In genomic region chr19:46766569-46767317, GRCh38 we compare ENCODE assay signal across 7 cellular contexts. TPM values are rescaled to one million over a fixed set of nuclear protein-coding genes. Genes with fewer than 3 reads are reported as not detected.
DNase-seq lines count a peak whose midpoint lies in the region; ATAC-seq and TF ChIP-seq lines count a peak whose summit lies in the region.
"Had no signal": no experiment of that assay in that cellular context is flagged by ENCODE, and none has a peak within 500 bp of the region (broad histone marks: within the 10 kb centered on the region; RNA-seq: fewer than 3 reads in every experiment).

No MANE protein-coding gene starts in this region.

- no peak overlapping the region for H3K27ac ChIP-seq in left lung

- DNase-seq in AG09319 (ENCODE audit: extremely low read depth, low read depth): no peak
- DNase-seq in Kasumi-1 (lab: John Stamatoyannopoulos, UW): peak; percentile 37 to 49
- peak; percentile 78 to 79 for DNase-seq in activated T-cell treated with anti-CD3 and anti-CD28 coated beads, Interleukin-2, amount 50 U/mL, for 48 hours
- DNase-seq in left lung: peak; percentile 60 to 82
- DNase-seq in medulla oblongata (ENCODE audit: extremely low spot score): no peak

- ATAC-seq in left lung (peak; percentile 56), HG02763 (IDR thresholded peaks at IDR 0.05; ENCODE audit: unreplicated experiment) (no peak)
- ATAC-seq: left colon had no signal

- no peak overlapping the region for H3K4me3 ChIP-seq in left lung

- H3K36me3 ChIP-seq in left lung: no peaks in the 10 kb centered on the region

- H3K27me3 ChIP-seq in left lung: no peaks in the 10 kb centered on the region

- H3K9me3 ChIP-seq in left lung: no peaks in the 10 kb centered on the region

- no peaks in the 10 kb centered on the region for H3K4me1 ChIP-seq in left lung

- intact Hi-C loops in left lung (cut with DNase I): no loop called here

- TF ChIP-seq CTCF in AG09319 (IDR thresholded peaks at IDR 0.05; ENCODE audit: low read depth, low read length): peak; percentile 67
- TF ChIP-seq CTCF in left lung (IDR thresholded peaks at IDR 0.05): peak; percentile 66 to 81

RNA-seq across cellular contexts. Expression of gene STRN4, which starts 20.5 kb away (rescaled TPM):
- 10 to 100 TPM; 54.2 to 73.4 TPM for total RNA-seq in left lung

RNA-seq across cellular contexts. Expression of gene FKRP, which starts 20.9 kb away (rescaled TPM):
- 10 to 100 TPM; 18.8 to 20.9 TPM for total RNA-seq in left lung

RNA-seq across cellular contexts. Expression of gene SLC1A5, which starts 21.7 kb away (rescaled TPM):
- 100 to 1,000 TPM in 1 of 2 donors, 10 to 100 TPM in 1; 79.9 to 172 TPM for total RNA-seq in left lung

RNA-seq across cellular contexts. Expression of gene PRKD2, which starts 49.8 kb away (rescaled TPM):
- 10 to 100 TPM; 37.8 to 48.5 TPM for total RNA-seq in left lung

Comparison
In these comparisons a context has a peak if more than half of its experiments do, and no peak if none do; other contexts are left out.
1. DNase-seq: peak in Kasumi-1 (2 of 2), activated T-cell treated with anti-CD3 and anti-CD28 coated beads, Interleukin-2, amount 50 U/mL, for 48 hours (2 of 2) and left lung (2 of 2); none in AG09319 (single experiment) and medulla oblongata (single experiment).